8 cellular contexts compared by ENCODE assay signal in genomic region chr6:32153252-32153834, GRCh38. TPM values are rescaled to one million over a fixed set of nuclear protein-coding genes. Genes with fewer than 3 reads are reported as not detected.
A peak's percentile ranks its signal among the peaks of the same experiment; 100 is the strongest.
DNase-seq lines count a peak whose midpoint lies in the region; ATAC-seq and TF ChIP-seq lines count a peak whose summit lies in the region.

No MANE protein-coding gene starts in this region.

- peak overlapping the region; percentile 96 for H3K4me3 Mint-ChIP-seq in activated T-cell treated with anti-CD3 and anti-CD28 coated beads, Interleukin-2, amount 50 U/mL, for 4 hours
- peak overlapping the region; percentile 98 for H3K4me3 Mint-ChIP-seq in nephron

- H3K4me1 Mint-ChIP-seq in activated T-cell treated with anti-CD3 and anti-CD28 coated beads, Interleukin-2, amount 50 U/mL, for 4 hours (ENCODE audit: low read depth), result peaks cover 52% of the 10 kb centered on the region
- peaks cover 52% of the 10 kb centered on the region for H3K4me1 Mint-ChIP-seq in nephron

- DNase-seq in activated T-cell treated with anti-CD3 and anti-CD28 coated beads, Interleukin-2, amount 50 U/mL, for 4 hours, result no peak
- DNase-seq in activated T-cell treated with anti-CD3 and anti-CD28 coated beads for 4 hours (no peak), esophagus muscularis mucosa (ENCODE audit: extremely low spot score) (no peak), midbrain (lab: John Stamatoyannopoulos, UW) (no peak), GM13976 (ENCODE audit: low spot score) (no peak)

- H3K4me1 ChIP-seq in esophagus muscularis mucosa, result peaks cover 37 to 73% (median 63%) of the 10 kb centered on the region in 4 donors

- in situ Hi-C loops in GM13976 (cut with MboI; ENCODE audit: low sequenced_read_pairs, unreplicated experiment), result no loop called here

- no peaks in the 10 kb centered on the region for H3K79me2 ChIP-seq in SU-DHL-6 (ENCODE audit: insufficient read depth, low read length)

- H3K4me2 ChIP-seq in SU-DHL-6 (ENCODE audit: low read depth, low read length, poor library complexity, severe bottlenecking), result peak overlapping the region; percentile 62

- peaks cover 26% of the 10 kb centered on the region for H3K27me3 Mint-ChIP-seq in activated T-cell treated with anti-CD3 and anti-CD28 coated beads, Interleukin-2, amount 50 U/mL, for 4 hours (ENCODE audit: low read depth)
- peaks cover 14% of the 10 kb centered on the region for H3K27me3 Mint-ChIP-seq in nephron (ENCODE audit: low read depth)

- H3K9me2 ChIP-seq in SU-DHL-6 (replicated peaks; ENCODE audit: insufficient read depth, low read length), result no peaks in the 10 kb centered on the region

- WGBS in esophagus muscularis mucosa, result 19% methylated on average over 21 of the region's 26 CpGs

- H4K20me1 ChIP-seq in SU-DHL-6 (ENCODE audit: low read depth, low read length), result no peaks in the 10 kb centered on the region

- H3K9me3 ChIP-seq in SU-DHL-6 (ENCODE audit: insufficient read depth, low read length), result no peaks in the 10 kb centered on the region
- H3K9me3 ChIP-seq in esophagus muscularis mucosa, result no peaks in the 10 kb centered on the region

- peak overlapping the region; percentile 61 for H3K9ac ChIP-seq in SU-DHL-6 (ENCODE audit: low read length)

- H3K4me3 ChIP-seq in SU-DHL-6 (ENCODE audit: insufficient read depth, low read length, poor library complexity, severe bottlenecking) (peak overlapping the region; percentile 61), esophagus muscularis mucosa (peak overlapping the region; percentile 76 to 84 (median 80))

- TF ChIP-seq EP300 in esophagus muscularis mucosa (IDR thresholded peaks at IDR 0.05), result no peak

- H2AFZ ChIP-seq in SU-DHL-6 (ENCODE audit: low read depth, low read length, severe bottlenecking), result peak overlapping the region; percentile 78

- peaks cover 8% of the 10 kb centered on the region for H3K36me3 Mint-ChIP-seq in activated T-cell treated with anti-CD3 and anti-CD28 coated beads, Interleukin-2, amount 50 U/mL, for 4 hours (ENCODE audit: insufficient read depth)
- peaks cover 20% of the 10 kb centered on the region for H3K36me3 Mint-ChIP-seq in nephron (ENCODE audit: low read depth)

- no peak for TF ChIP-seq POLR2A in esophagus muscularis mucosa (IDR thresholded peaks at IDR 0.05; ENCODE audit: low read depth)

- no peaks in the 10 kb centered on the region for H3K9me3 Mint-ChIP-seq in activated T-cell treated with anti-CD3 and anti-CD28 coated beads, Interleukin-2, amount 50 U/mL, for 4 hours
- H3K9me3 Mint-ChIP-seq in nephron, result no peaks in the 10 kb centered on the region

- peak overlapping the region; percentile 93 to 98 (median 98) for H3K27ac Mint-ChIP-seq in nephron

- peaks cover 8% of the 10 kb centered on the region; the same call in 1 of the 2 replicates for H3F3A ChIP-seq in SU-DHL-6 (ENCODE audit: insufficient read depth)

- H3K27me3 ChIP-seq in SU-DHL-6 (ENCODE audit: low read length) (no peaks in the 10 kb centered on the region), esophagus muscularis mucosa (no peaks in the 10 kb centered on the region)

- intact Hi-C loops in esophagus muscularis mucosa (cut with DNase I), result no loop called here

- H3K27ac ChIP-seq in SU-DHL-6 (ENCODE audit: low read depth, low read length) (no peak overlapping the region), esophagus muscularis mucosa (replicated peaks in 1 of 4) (peak overlapping the region; percentile 90 to 94 (median 93))

- ATAC-seq in activated T-cell treated with anti-CD3 and anti-CD28 coated beads, Interleukin-2, amount 50 U/mL, for 4 hours, result peak; percentile 8 to 9
- no peak for ATAC-seq in GM21717 (IDR thresholded peaks at IDR 0.05; ENCODE audit: unreplicated experiment)

- TF ChIP-seq CTCF in SU-DHL-6 (IDR thresholded peaks at IDR 0.05; ENCODE audit: insufficient read depth, low read length, poor library complexity, severe bottlenecking) (no peak), esophagus muscularis mucosa (IDR thresholded peaks at IDR 0.05) (peak in 1 of 3 experiments; percentile 30), nephron (IDR thresholded peaks at IDR 0.05; ENCODE audit: unreplicated experiment in 3 of 3) (peak in 2 of 3 experiments; percentile 19 to 29), GM13976 (IDR thresholded peaks at IDR 0.05; ENCODE audit: borderline replicate concordance, control extremely low read depth, extremely low read depth, insufficient read depth, missing control alignments) (no peak)

- 0 out of 2 replicates have a peak, but pooled peaks cover 3% of the 10 kb centered on the region for H3K36me3 ChIP-seq in SU-DHL-6 (ENCODE audit: low read length)
- peaks cover 8 to 41% (median 34%) of the 10 kb centered on the region in 4 donors for H3K36me3 ChIP-seq in esophagus muscularis mucosa

RNA-seq across cellular contexts. Expression of gene PPT2, which starts 0.6 kb away (rescaled TPM):
- total RNA-seq in activated T-cell treated with anti-CD3 and anti-CD28 coated beads, Interleukin-2, amount 50 U/mL, for 4 hours, result 10 to 100 TPM; 18.7 to 27.0 (median 20.2) TPM
- total RNA-seq in esophagus muscularis mucosa, result 10 to 100 TPM; 14.9 to 31.4 (median 20.8) TPM

RNA-seq across cellular contexts. Expression of gene PRRT1, which starts 1.6 kb away (rescaled TPM):
- total RNA-seq in activated T-cell treated with anti-CD3 and anti-CD28 coated beads, Interleukin-2, amount 50 U/mL, for 4 hours, result under 1 TPM; 0.37 to 0.51 (median 0.38) TPM
- 1 to 10 TPM; 2.7 to 4.4 (median 4.0) TPM for total RNA-seq in esophagus muscularis mucosa

RNA-seq across cellular contexts. Expression of gene EGFL8, which starts 11.1 kb away (rescaled TPM):
- total RNA-seq in activated T-cell treated with anti-CD3 and anti-CD28 coated beads, Interleukin-2, amount 50 U/mL, for 4 hours, result 1 to 10 TPM; 6.4 to 9.6 (median 9.1) TPM
- total RNA-seq in esophagus muscularis mucosa, result 10 to 100 TPM in 2 of 4 donors, 1 to 10 TPM in 2; 8.1 to 20.7 (median 13.9) TPM

RNA-seq across cellular contexts. Expression of gene AGPAT1, which starts 22.5 kb away (rescaled TPM):
- total RNA-seq in activated T-cell treated with anti-CD3 and anti-CD28 coated beads, Interleukin-2, amount 50 U/mL, for 4 hours, result 10 to 100 TPM; 27.3 to 28.2 (median 28.1) TPM
- 10 to 100 TPM; 52.7 to 76.7 (median 68.9) TPM for total RNA-seq in esophagus muscularis mucosa

RNA-seq across cellular contexts. Expression of gene FKBPL, which starts 23.3 kb away (rescaled TPM):
- total RNA-seq in activated T-cell treated with anti-CD3 and anti-CD28 coated beads, Interleukin-2, amount 50 U/mL, for 4 hours, result 1 to 10 TPM; 3.2 to 6.6 (median 4.9) TPM
- total RNA-seq in esophagus muscularis mucosa, result 1 to 10 TPM; 2.7 to 6.3 (median 3.9) TPM

Comparison
In these comparisons a context has a peak if more than half of its experiments do, and no peak if none do; other contexts are left out.
1. CTCF ChIP-seq: peak in nephron (2 of 3); none in SU-DHL-6 (single experiment) and GM13976 (single experiment).